Comparison of ENCODE assay signal across 19 cellular contexts in genomic region chr2:221767106-221767878, GRCh38.
DNase-seq lines count a peak whose midpoint lies in the region; ATAC-seq and TF ChIP-seq lines count a peak whose summit lies in the region.
"Had no signal": no experiment of that assay in that cellular context is flagged by ENCODE, and none has a peak within 500 bp of the region (broad histone marks: within the 10 kb centered on the region; RNA-seq: fewer than 3 reads in every experiment).

No MANE protein-coding gene starts in this region.

- POLR2A ChIA-PET in RWPE1 (lab: Yijun Ruan, JAX; ENCODE audit: low non-redundant PET): no interaction called here

- no peak overlapping the region for H3K27ac Mint-ChIP-seq in T-helper 17 cell

- ATAC-seq in T-helper 17 cell (no peak), GM18870 (IDR thresholded peaks at IDR 0.05; ENCODE audit: unreplicated experiment) (no peak), GM21723 (IDR thresholded peaks at IDR 0.05; ENCODE audit: unreplicated experiment) (no peak)
- ATAC-seq: SK-N-SH treated with all-trans-retinoic acid at 6 μM for 48 hours had no signal

- no peaks in the 10 kb centered on the region for H3K36me3 Mint-ChIP-seq in T-helper 17 cell (ENCODE audit: low read depth)

- no peaks in the 10 kb centered on the region for H3K9me3 ChIP-seq in T-helper 17 cell (ENCODE audit: control insufficient read depth, low read length, poor library complexity, severe bottlenecking)
- H3K9me3 ChIP-seq: BLaER1 treated with 17β-estradiol and CSF1 and Interleukin-3, amounts not matched to agents 10 nM and 100 nM; MG63; Peyer's patch had no signal

- DNase-seq in NCI-H2227 treated with DMSO at 0.1 percent for 48 hours (lab: John Stamatoyannopoulos, UW) (peak; percentile 23), NCI-H2227 (lab: John Stamatoyannopoulos, UW; ENCODE audit: unreplicated experiment) (no peak), RWPE1 (ENCODE audit: low spot score) (peak; percentile 8), fibroblast of mammary gland (ENCODE audit: low read depth) (peak; percentile 38), T-helper 17 cell (no peak)
- DNase-seq in activated CD8-positive, alpha-beta memory T cell treated with anti-CD3 and anti-CD28 coated beads, Interleukin-2, amount 50 U/mL, for 48 hours: no peak
- DNase-seq: DMS 273 treated with DMSO at 0.1 percent for 48 hours, KG1, MG63, NCI-H1092 treated with DMSO at 0.1 percent for 48 hours, NCI-H1694 treated with DMSO at 0.1 percent for 48 hours, NCI-H526 treated with DMSO at 0.1 percent for 48 hours, Peyer's patch, SHP77 had no signal

- H3K4me3 Mint-ChIP-seq in T-helper 17 cell: no peak overlapping the region

- no peak overlapping the region for H3K4me3 ChIP-seq in fibroblast of mammary gland (ENCODE audit: control insufficient read depth, low read depth, low read length)
- H3K4me3 ChIP-seq: BLaER1 treated with 17β-estradiol and CSF1 and Interleukin-3, amounts not matched to agents 10 nM and 100 nM; MG63; Peyer's patch had no signal

- H3K27ac ChIP-seq in RWPE1: no peak overlapping the region
- H3K27ac ChIP-seq: BLaER1 treated with 17β-estradiol and CSF1 and Interleukin-3, amounts not matched to agents 10 nM and 100 nM; HL-60; Peyer's patch had no signal

- peaks cover 13% of the 10 kb centered on the region for H3K27me3 Mint-ChIP-seq in T-helper 17 cell

- no peaks in the 10 kb centered on the region for H3K4me1 Mint-ChIP-seq in T-helper 17 cell

- CTCF ChIA-PET in RWPE1 (lab: Yijun Ruan, JAX): interaction anchor here (0.7 kb wide), 1 partner anchor 10 kb away, joined by 3 read pairs; no protein-coding TSS in a partner anchor

- no peak for TF ChIP-seq CTCF in RWPE1 (conservative IDR thresholded peaks at IDR 0.05; ENCODE audit: low read depth)
- TF ChIP-seq CTCF in fibroblast of mammary gland (conservative IDR thresholded peaks at IDR 0.05; ENCODE audit: control insufficient read depth, insufficient read depth, low read depth, low read length): no peak

Comparison
In these comparisons a context has a peak if more than half of its experiments do, and no peak if none do; other contexts are left out.
1. DNase-seq: peak in NCI-H2227 treated with DMSO at 0.1 percent for 48 hours (single experiment), RWPE1 (single experiment) and fibroblast of mammary gland (single experiment); none in NCI-H2227 (single experiment), T-helper 17 cell (0 of 3) and activated CD8-positive, alpha-beta memory T cell treated with anti-CD3 and anti-CD28 coated beads, Interleukin-2, amount 50 U/mL, for 48 hours (single experiment).